Comparison of ENCODE assay signal across 10 cellular contexts in genomic region chr1:172360511-172360910, GRCh38. TPM values are rescaled to one million over a fixed set of nuclear protein-coding genes. Genes with fewer than 3 reads are reported as not detected.
DNase-seq lines count a peak whose midpoint lies in the region; ATAC-seq and TF ChIP-seq lines count a peak whose summit lies in the region.
"Had no signal": no experiment of that assay in that cellular context is flagged by ENCODE, and none has a peak within 500 bp of the region (broad histone marks: within the 10 kb centered on the region; RNA-seq: fewer than 3 reads in every experiment).

No MANE protein-coding gene starts in this region.

- DNase-seq in HT1080 (ENCODE audit: low read depth) (peak; percentile 25), Panc1 (ENCODE audit: low read depth, low spot score) (no peak), iPS DF 19.7 (ENCODE audit: low read depth, low spot score) (peak; percentile 70), stomach (no peak), NCI-H1436 treated with DMSO at 0.1 percent for 48 hours (lab: John Stamatoyannopoulos, UW) (no peak)
- DNase-seq: OCI-M1 had no signal

- no peak for TF ChIP-seq POLR2A in stomach (IDR thresholded peaks at IDR 0.05)

- peaks cover 43% of the 10 kb centered on the region for H3K4me1 ChIP-seq in Panc1 (ENCODE audit: control insufficient read depth, insufficient read depth, low read length)
- peaks cover 26 to 60% (median 33%) of the 10 kb centered on the region in 4 donors for H3K4me1 ChIP-seq in stomach

- CTCF ChIA-PET in Panc1 (lab: Charles Lee), result no interaction called here

- ATAC-seq in Panc1, result peak; percentile 30; the same call in 1 of the 2 replicates
- no peak for ATAC-seq in HG03045 (IDR thresholded peaks at IDR 0.05; ENCODE audit: unreplicated experiment)
- no peak for ATAC-seq in GM21526 (IDR thresholded peaks at IDR 0.05; ENCODE audit: low FRiP score, unreplicated experiment)

- POLR2A ChIA-PET in Panc1 (lab: Charles Lee), result interaction anchor here (1.0 kb wide), 1 partner anchor 14 kb away, joined by 3 read pairs; no protein-coding TSS in a partner anchor

- 29 to 58% (median 36%) methylated on average over 2 of the region's 2 CpGs for WGBS in stomach, 5 donors

- intact Hi-C loops in Panc1 (cut with micrococcal nuclease; ENCODE audit: unreplicated experiment) (no loop called here), stomach (cut with DNase I; ENCODE audit: low total_unique reads) (no loop called here)

- H3K9me3 ChIP-seq in Panc1 (ENCODE audit: control insufficient read depth, insufficient read depth, low read depth, low read length) (peaks cover 10% of the 10 kb centered on the region; the same call in 1 of the 2 replicates), stomach (no peaks in the 10 kb centered on the region)

- no peak for TF ChIP-seq CTCF in Panc1 (IDR thresholded peaks at IDR 0.05)
- no peak for TF ChIP-seq CTCF in stomach (IDR thresholded peaks at IDR 0.05)

- H3K27me3 ChIP-seq in Panc1 (ENCODE audit: control insufficient read depth, insufficient read depth, low read length), result no peaks in the 10 kb centered on the region
- no peaks in the 10 kb centered on the region for H3K27me3 ChIP-seq in stomach

- no peak overlapping the region for H3K4me3 ChIP-seq in Panc1 (ENCODE audit: low read depth in 2 of 2, low read length in 2 of 2)
- no peak overlapping the region for H3K4me3 ChIP-seq in stomach

- H3K36me3 ChIP-seq in Panc1 (ENCODE audit: control insufficient read depth, insufficient read depth, low read length) (no peaks in the 10 kb centered on the region), stomach (no peaks in the 10 kb centered on the region)

- no TSS peak for BruUV-seq in Panc1 (replicated peaks; lab: Mats Ljungman, UMichigan)

- TF ChIP-seq EP300 in stomach (IDR thresholded peaks at IDR 0.05), result no peak

- peak overlapping the region; percentile 100 for H3K27ac ChIP-seq in Panc1 (ENCODE audit: low read length)
- H3K27ac ChIP-seq in stomach, result peak overlapping the region in 4 of 5 donors; percentile 3 to 91 (median 82)

- in situ Hi-C loops in Panc1 (cut with HindIII; ENCODE audit: low pct_unique_long_range_greater_than_20kb, low sequenced_read_pairs), result no loop called here

RNA-seq across cellular contexts. Expression of gene C1orf105, which starts 60.0 kb away (rescaled TPM):
- total RNA-seq in HT1080 (2014; rRNA removed; shearing (Covaris generic)), result not detected in 2 replicates
- not detected in 2 replicates for polyA plus RNA-seq in HT1080 (2015; cell fraction: cytosol; rRNA removed)
- not detected in 2 replicates for polyA plus RNA-seq in HT1080 (2015; cell fraction: nucleus; rRNA removed)
- total RNA-seq in Panc1 (2021; ENCODE audit: unreplicated experiment) (not detected), stomach (not detected)
- not detected for polyA plus RNA-seq in Panc1 (2012; ENCODE audit: insufficient read length)
- under 1 TPM in 1 of 3 donors, not detected in 2; 0.37 TPM for polyA plus RNA-seq in stomach
- total RNA-seq: cerebellum, kidney epithelial cell had no signal

Comparison
In these comparisons a context has a peak if more than half of its experiments do, and no peak if none do; other contexts are left out.
1. DNase-seq: peak in HT1080 (single experiment) and iPS DF 19.7 (single experiment); none in Panc1 (single experiment), stomach (single experiment) and NCI-H1436 treated with DMSO at 0.1 percent for 48 hours (single experiment).